15 cellular contexts compared by ENCODE assay signal in genomic region chr12:81502912-81503695, GRCh38.
DNase-seq lines count a peak whose midpoint lies in the region; ATAC-seq and TF ChIP-seq lines count a peak whose summit lies in the region.
"Had no signal": no experiment of that assay in that cellular context is flagged by ENCODE, and none has a peak within 500 bp of the region (broad histone marks: within the 10 kb centered on the region; RNA-seq: fewer than 3 reads in every experiment).

No MANE protein-coding gene starts in this region.

- ATAC-seq in HG03432 (IDR thresholded peaks at IDR 0.05; ENCODE audit: unreplicated experiment) = no peak
- ATAC-seq in upper lobe of right lung = no peak

- no peak for TF ChIP-seq CTCF in AG09309 (IDR thresholded peaks at IDR 0.05; ENCODE audit: control insufficient read depth, insufficient read depth, low read depth, low read length, missing control alignments)
- TF ChIP-seq CTCF in kidney epithelial cell (IDR thresholded peaks at IDR 0.05; ENCODE audit: insufficient read depth, low read length, poor library complexity, severe bottlenecking) = no peak
- TF ChIP-seq CTCF in upper lobe of right lung (IDR thresholded peaks at IDR 0.05) = no peak

- DNase-seq in AG09309 (ENCODE audit: low read depth) = peak; percentile 33
- peak; percentile 77 for DNase-seq in HS-5 (ENCODE audit: low read depth)
- peak; percentile 33 for DNase-seq in brain pericyte (ENCODE audit: low read depth, low spot score)
- DNase-seq in kidney epithelial cell (ENCODE audit: low read depth) = peak; percentile 67
- DNase-seq in upper lobe of right lung = no peak
- no peak for DNase-seq in NOMO-1 treated with DMSO at 0.1 percent for 48 hours (lab: John Stamatoyannopoulos, UW; ENCODE audit: unreplicated experiment)
- no peak for DNase-seq in NCI-H1436 (lab: John Stamatoyannopoulos, UW)
- DNase-seq: GF-D8, HFFc6, hypothalamus, NCI-H1436 treated with DMSO at 0.1 percent for 48 hours, NCI-H526, SHP77 had no signal

- intact Hi-C loops in upper lobe of right lung (cut with DNase I) = no loop called here

- H3K27me3 ChIP-seq in kidney epithelial cell (ENCODE audit: control insufficient read depth, insufficient read depth, low read length) = no peaks in the 10 kb centered on the region
- H3K27me3 ChIP-seq in upper lobe of right lung = no peaks in the 10 kb centered on the region
- H3K27me3 ChIP-seq: vagina had no signal

- H3K4me3 ChIP-seq in AG09309 (ENCODE audit: control insufficient read depth, low read depth, low read length) (no peak overlapping the region), kidney epithelial cell (ENCODE audit: low read depth, low read length) (no peak overlapping the region), upper lobe of right lung (no peak overlapping the region)
- H3K4me3 ChIP-seq: vagina had no signal

- H3K36me3 ChIP-seq in kidney epithelial cell (ENCODE audit: control insufficient read depth, insufficient read depth, low read length) (no peaks in the 10 kb centered on the region), upper lobe of right lung (no peaks in the 10 kb centered on the region)
- H3K36me3 ChIP-seq: vagina had no signal

- no peak overlapping the region for H3K27ac ChIP-seq in upper lobe of right lung
- H3K27ac ChIP-seq: vagina had no signal

- no peaks in the 10 kb centered on the region for H3K9me3 ChIP-seq in upper lobe of right lung
- H3K9me3 ChIP-seq: vagina had no signal

- no peaks in the 10 kb centered on the region for H3K4me1 ChIP-seq in upper lobe of right lung
- H3K4me1 ChIP-seq: vagina had no signal

Comparison
In these comparisons a context has a peak if more than half of its experiments do, and no peak if none do; other contexts are left out.
1. DNase-seq: peak in AG09309 (single experiment), HS-5 (single experiment), brain pericyte (single experiment) and kidney epithelial cell (single experiment); none in upper lobe of right lung (single experiment), NOMO-1 treated with DMSO at 0.1 percent for 48 hours (single experiment) and NCI-H1436 (single experiment).